Comparison of ENCODE assay signal across 1 cellular context in the genomic region with DNA sequence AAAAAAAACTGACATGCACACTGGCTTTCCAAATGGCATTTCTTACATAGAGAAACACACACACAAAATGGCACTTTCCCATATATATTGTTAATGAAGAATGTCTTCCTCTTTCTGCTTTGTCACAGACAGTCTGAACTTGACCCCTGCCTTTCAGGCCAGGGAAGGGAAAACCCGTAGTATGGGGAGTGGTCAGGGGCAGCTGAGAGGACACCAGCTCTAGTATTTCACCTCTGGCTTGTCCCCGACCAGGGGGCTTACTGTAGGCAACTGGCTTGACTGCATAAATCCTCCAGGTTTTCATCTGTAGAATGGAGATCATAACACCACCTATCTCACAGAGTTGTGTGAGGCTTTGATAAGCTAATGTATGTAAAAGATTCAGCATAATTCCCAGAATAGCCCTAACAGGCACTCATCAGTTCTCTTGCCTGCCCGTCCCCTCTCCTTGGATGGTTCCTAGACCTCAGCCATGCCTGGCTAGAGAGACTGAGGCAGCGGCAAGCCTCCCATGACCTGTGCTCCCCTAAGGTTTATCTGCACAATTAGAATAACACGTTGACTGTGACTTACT.
TF ChIP-seq lines count a peak whose summit lies in the region.

No MANE protein-coding gene starts in this region.

TF ChIP-seq in K562, 482 proteins besides CTCF, POLR2A, EP300 and RAD21:
- 0 out of 4 replicates have a peak, but pooled peaks of 1 of the 2 experiments have one; percentile 23 for TF ChIP-seq KDM1A (IDR thresholded peaks at IDR 0.05)
- TF ChIP-seq CBFA2T3 (IDR thresholded peaks at IDR 0.05) = peak; percentile 72
- TF ChIP-seq DIDO1 (tag; IDR thresholded peaks at IDR 0.05; ENCODE audit: low read depth) = no peak
- 0 out of 2 replicates have a peak, but pooled peaks have one; percentile 17 for TF ChIP-seq SPI1 (IDR thresholded peaks at IDR 0.05; ENCODE audit: borderline replicate concordance, low read depth, low read length)
- peak; percentile 58 for TF ChIP-seq TCF3 (CRISPR knock-in tag; IDR thresholded peaks at IDR 0.05)
- TF ChIP-seq CBFA2T2 (conservative IDR thresholded peaks at IDR 0.05) = peak; percentile 54
- TF ChIP-seq SRF (CRISPR knock-in tag; IDR thresholded peaks at IDR 0.05) = no peak
- TF ChIP-seq, protein P1, sequence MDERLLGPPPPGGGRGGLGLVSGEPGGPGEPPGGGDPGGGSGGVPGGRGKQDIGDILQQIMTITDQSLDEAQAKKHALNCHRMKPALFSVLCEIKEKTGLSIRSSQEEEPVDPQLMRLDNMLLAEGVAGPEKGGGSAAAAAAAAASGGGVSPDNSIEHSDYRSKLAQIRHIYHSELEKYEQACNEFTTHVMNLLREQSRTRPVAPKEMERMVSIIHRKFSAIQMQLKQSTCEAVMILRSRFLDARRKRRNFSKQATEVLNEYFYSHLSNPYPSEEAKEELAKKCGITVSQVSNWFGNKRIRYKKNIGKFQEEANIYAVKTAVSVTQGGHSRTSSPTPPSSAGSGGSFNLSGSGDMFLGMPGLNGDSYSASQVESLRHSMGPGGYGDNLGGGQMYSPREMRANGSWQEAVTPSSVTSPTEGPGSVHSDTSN (CRISPR knock-in tag; IDR thresholded peaks at IDR 0.05; ENCODE audit: low read depth) = no peak
- TF ChIP-seq, protein P1 (tag; conservative IDR thresholded peaks at IDR 0.05; ENCODE audit: low read depth) = 0 out of 2 replicates have a peak, but pooled peaks have one; percentile 5
- TF ChIP-seq DPF2 (IDR thresholded peaks at IDR 0.05) = 0 out of 2 replicates have a peak, but pooled peaks have one; percentile 15
- TF ChIP-seq ARID1B (IDR thresholded peaks at IDR 0.05) = peak; percentile 71; the same call in 1 of the 2 replicates
- peak; percentile 62; the same call in 1 of the 2 replicates for TF ChIP-seq TAL1 (IDR thresholded peaks at IDR 0.05)
